ENCODE assay signal across 20 cellular contexts in the genomic region with DNA sequence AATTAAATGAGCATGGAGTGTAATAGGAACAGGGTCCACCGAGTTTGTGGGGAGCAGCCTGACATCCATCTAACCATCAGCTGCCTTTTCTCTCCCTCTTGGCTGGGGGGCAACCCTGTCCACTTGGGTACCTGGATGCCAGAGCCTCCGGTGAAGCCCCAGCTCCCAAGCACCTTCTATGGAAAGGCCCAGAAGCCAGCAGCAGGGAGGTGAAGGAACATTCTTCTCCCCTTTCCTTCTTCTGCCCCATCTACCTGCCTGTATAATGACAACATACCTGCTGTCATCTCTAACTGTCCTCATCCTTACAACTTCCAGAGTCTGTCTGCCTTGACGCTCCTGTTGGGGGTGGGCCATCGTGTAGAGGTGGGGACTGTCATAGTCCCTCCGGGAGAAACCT. TPM values are rescaled to one million over a fixed set of nuclear protein-coding genes. Genes with fewer than 3 reads are reported as not detected.
DNase-seq lines count a peak whose midpoint lies in the region; ATAC-seq and TF ChIP-seq lines count a peak whose summit lies in the region.
"Had no signal": no experiment of that assay in that cellular context is flagged by ENCODE, and none has a peak within 500 bp of the region (broad histone marks: within the 10 kb centered on the region; RNA-seq: fewer than 3 reads in every experiment).

No MANE protein-coding gene starts in this region.

- H3K4me2 ChIP-seq in BLaER1: peak overlapping the region; percentile 82
- H3K4me2 ChIP-seq: A549 had no signal

- no peak overlapping the region for H3K9ac ChIP-seq in BLaER1
- H3K9ac ChIP-seq: GM23248 had no signal

- H3K27ac ChIP-seq in BLaER1 (peak overlapping the region; percentile 88), coronary artery (no peak overlapping the region)
- H3K27ac ChIP-seq in CD4-positive, alpha-beta T cell (ENCODE audit: low read depth, low read length): no peak overlapping the region
- H3K27ac ChIP-seq: A549, C4-2B, GM23248 had no signal

- H3K36me3 Mint-ChIP-seq in CD14-positive monocyte: peaks cover 14 to 15% of the 10 kb centered on the region in 2 donors
- H3K36me3 Mint-ChIP-seq in CD4-positive, alpha-beta T cell (ENCODE audit: low read depth): peaks cover 32% of the 10 kb centered on the region

- POLR2A ChIA-PET in CD4-positive, alpha-beta T cell (lab: Charles Lee): no interaction called here

- H3K9me3 Mint-ChIP-seq in CD14-positive monocyte: no peaks in the 10 kb centered on the region
- H3K9me3 Mint-ChIP-seq in CD4-positive, alpha-beta T cell: no peaks in the 10 kb centered on the region
- H3K9me3 Mint-ChIP-seq: CD8-positive, alpha-beta T cell had no signal

- peaks cover 0 to 3% (median 0%) of the 10 kb centered on the region in 3 donors for H3K27me3 Mint-ChIP-seq in CD14-positive monocyte (ENCODE audit: low read depth in 3 of 3)
- no peaks in the 10 kb centered on the region for H3K27me3 Mint-ChIP-seq in CD4-positive, alpha-beta T cell

- H3K27me3 ChIP-seq in BLaER1: no peaks in the 10 kb centered on the region
- no peaks in the 10 kb centered on the region for H3K27me3 ChIP-seq in CD4-positive, alpha-beta T cell (ENCODE audit: control insufficient read depth, insufficient read depth, low read length)

- H3K27ac Mint-ChIP-seq in CD14-positive monocyte: peak overlapping the region; percentile 16 to 96 (median 87)
- no peak overlapping the region for H3K27ac Mint-ChIP-seq in CD4-positive, alpha-beta T cell
- H3K27ac Mint-ChIP-seq: CD8-positive, alpha-beta T cell had no signal

- WGBS in lower leg skin, 2 donors: 96 to 98% methylated on average over 5 of the region's 5 CpGs

- peaks cover 62% of the 10 kb centered on the region for H3K4me1 ChIP-seq in BLaER1
- H3K4me1 ChIP-seq: A549, BE2C, Caco-2 had no signal

- no peak overlapping the region for H3K4me3 Mint-ChIP-seq in CD14-positive monocyte
- no peak overlapping the region for H3K4me3 Mint-ChIP-seq in CD4-positive, alpha-beta T cell
- H3K4me3 Mint-ChIP-seq: CD8-positive, alpha-beta T cell had no signal

- H4K20me1 ChIP-seq in BLaER1: no peaks in the 10 kb centered on the region

- peaks cover 7% of the 10 kb centered on the region; the same call in 1 of the 2 replicates for H3K36me3 ChIP-seq in BLaER1
- H3K36me3 ChIP-seq: BE2C had no signal

- DNase-seq in CD14-positive monocyte (ENCODE audit: low spot score) (no peak), coronary artery (ENCODE audit: low spot score) (peak; percentile 53), sciatic nerve (ENCODE audit: low spot score) (no peak), lower leg skin (ENCODE audit: low spot score in 2 of 2) (no peak)
- no peak for DNase-seq in CD4-positive, alpha-beta T cell
- DNase-seq: 8988T; ACHN; AML-193; BE2C; Caco-2; CD8-positive, alpha-beta T cell; DMS153; DND-41; GM23248; H7; HCEC 1CT had no signal

- ATAC-seq in sciatic nerve (peak; percentile 14), GM18858 (IDR thresholded peaks at IDR 0.05; ENCODE audit: unreplicated experiment) (no peak)
- no peak for ATAC-seq in CD4-positive, alpha-beta T cell (ENCODE audit: poor library complexity)
- ATAC-seq: A549; CD8-positive, alpha-beta T cell had no signal

- intact Hi-C loops in CD14-positive monocyte (cut with micrococcal nuclease) (no loop called here), sciatic nerve (cut with DNase I) (no loop called here), lower leg skin (cut with DNase I; ENCODE audit: low total_unique reads) (no loop called here)
- intact Hi-C loops in CD4-positive, alpha-beta T cell (cut with DNase I, micrococcal nuclease): no loop called here

- CTCF ChIA-PET in CD4-positive, alpha-beta T cell (lab: Charles Lee): no interaction called here

- TF ChIP-seq CTCF in CD14-positive monocyte (IDR thresholded peaks at IDR 0.05) (no peak), coronary artery (IDR thresholded peaks at IDR 0.05) (no peak), lower leg skin (IDR thresholded peaks at IDR 0.05) (no peak)
- no peak for TF ChIP-seq CTCF in CD4-positive, alpha-beta T cell (IDR thresholded peaks at IDR 0.05)

- peaks cover 63% of the 10 kb centered on the region for H3K4me1 Mint-ChIP-seq in CD14-positive monocyte
- no peaks in the 10 kb centered on the region for H3K4me1 Mint-ChIP-seq in CD4-positive, alpha-beta T cell (ENCODE audit: low read depth)

- no peaks in the 10 kb centered on the region for H3K9me3 ChIP-seq in BLaER1
- H3K9me3 ChIP-seq in CD4-positive, alpha-beta T cell (ENCODE audit: control insufficient read depth, low read length): no peaks in the 10 kb centered on the region
- H3K9me3 ChIP-seq: A549, BE2C, Caco-2 had no signal

- TF ChIP-seq POLR2A in lower leg skin (IDR thresholded peaks at IDR 0.05): no peak

- no peak overlapping the region for H3K4me3 ChIP-seq in BLaER1
- H3K4me3 ChIP-seq in coronary artery: no peak overlapping the region
- no peak overlapping the region for H3K4me3 ChIP-seq in lower leg skin (ENCODE audit: low read depth, poor library complexity, severe bottlenecking)
- H3K4me3 ChIP-seq: A549, GM23248 had no signal

RNA-seq across cellular contexts. Expression of gene THBS4, which starts 33.1 kb away (rescaled TPM):
- not detected for polyA plus RNA-seq in CD14-positive monocyte
- total RNA-seq in sciatic nerve (111 TPM), lower leg skin (1 to 10 TPM in 1 of 4 donors, under 1 TPM in 3; 0.08 to 2.0 (median 0.51) TPM)
- total RNA-seq in CD4-positive, alpha-beta T cell: under 1 TPM; 0.47 to 0.85 TPM
- total RNA-seq: Caco-2; CD8-positive, alpha-beta T cell had no signal

Comparison
In these comparisons a context has a peak if more than half of its experiments do, and no peak if none do; other contexts are left out.
1. RNA of gene THBS4, which starts 33.1 kb away (total RNA-seq): 111 TPM in sciatic nerve (single experiment); 0.08 to 2.0 TPM in lower leg skin and 0.47 to 0.85 TPM in CD4-positive, alpha-beta T cell; every median in the first group is over 10 times any median in the second.